ENCODE assay signal across 1 cellular context in genomic region chr5:39167141-39167972, GRCh38.
A peak's percentile ranks its signal among the peaks of the same experiment; 100 is the strongest.
TF ChIP-seq lines count a peak whose summit lies in the region.

No MANE protein-coding gene starts in this region.

TF ChIP-seq in K562, 482 proteins besides CTCF, POLR2A, EP300 and RAD21 (continued from another document and continues in another):
- TF ChIP-seq CTCFL (IDR thresholded peaks at IDR 0.05; ENCODE audit: borderline replicate concordance, insufficient read depth, low read depth, low read length, poor library complexity, severe bottlenecking) (no peak), CBX8 (IDR thresholded peaks at IDR 0.05; ENCODE audit: borderline replicate concordance, extremely low read depth, low read depth, low read length, poor library complexity, severe bottlenecking) (no peak), NELFE (IDR thresholded peaks at IDR 0.05; ENCODE audit: insufficient read depth, insufficient read length) (no peak), CBX3 (IDR thresholded peaks at IDR 0.05; ENCODE audit: borderline replicate concordance in 1 of 2, low read length in 2 of 2) (no peak), ZNF780A (CRISPR knock-in tag; IDR thresholded peaks at IDR 0.05) (no peak), ZBTB33 (CRISPR knock-in tag; IDR thresholded peaks at IDR 0.05) (no peak), ZNF354B (CRISPR knock-in tag; IDR thresholded peaks at IDR 0.05) (no peak), TCF7 (IDR thresholded peaks at IDR 0.05; ENCODE audit: borderline replicate concordance) (no peak), GTF3C2 (IDR thresholded peaks at IDR 0.05; ENCODE audit: borderline replicate concordance, extremely low read depth, insufficient read length) (no peak), CC2D1A (IDR thresholded peaks at IDR 0.05) (0 out of 2 replicates have a peak, but pooled peaks have one; percentile 36), MNT (conservative IDR thresholded peaks at IDR 0.05) (peak in 1 of 2 experiments; percentile 16; a peak in 1 of 4 replicates), MXD1 (CRISPR knock-in tag; IDR thresholded peaks at IDR 0.05; ENCODE audit: borderline replicate concordance, poor library complexity, severe bottlenecking) (no peak), ZBTB5 (IDR thresholded peaks at IDR 0.05) (no peak), PREB (CRISPR knock-in tag; IDR thresholded peaks at IDR 0.05) (no peak), HINFP (tag; conservative IDR thresholded peaks at IDR 0.05; ENCODE audit: low read depth) (no peak), E2F4 (CRISPR knock-in tag; IDR thresholded peaks at IDR 0.05; ENCODE audit: low read depth) (no peak), ARHGAP35 (IDR thresholded peaks at IDR 0.05; ENCODE audit: partially characterized antibody) (no peak), RHOXF2B (CRISPR knock-in tag; conservative IDR thresholded peaks at IDR 0.05) (no peak), ZEB2 (IDR thresholded peaks at IDR 0.05) (no peak; the same call in 1 of the 2 replicates), SETDB1 (IDR thresholded peaks at IDR 0.05; ENCODE audit: low read length) (no peak), BCL6 (CRISPR knock-in tag; IDR thresholded peaks at IDR 0.05) (no peak), CAMTA2 (CRISPR knock-in tag; conservative IDR thresholded peaks at IDR 0.05) (no peak), ZNF551 (CRISPR knock-in tag; IDR thresholded peaks at IDR 0.05) (no peak), TSHZ1 (CRISPR knock-in tag; IDR thresholded peaks at IDR 0.05) (no peak), ZNF12 (CRISPR knock-in tag; IDR thresholded peaks at IDR 0.05) (no peak), HDAC6 (IDR thresholded peaks at IDR 0.05; ENCODE audit: low read depth, low read length) (no peak), MED1 (CRISPR knock-in tag; IDR thresholded peaks at IDR 0.05; ENCODE audit: borderline replicate concordance) (no peak), SMC3 (conservative IDR thresholded peaks at IDR 0.05; ENCODE audit: insufficient read depth, low read depth, low read length) (no peak), E2F6 (IDR thresholded peaks at IDR 0.05; ENCODE audit: borderline replicate concordance in 1 of 2, extremely low read depth in 1 of 2, insufficient read depth in 1 of 2, insufficient read length in 1 of 2, low read depth in 1 of 2, low read length in 1 of 2, poor library complexity in 1 of 2, severe bottlenecking in 1 of 2) (no peak), ZNF830 (CRISPR knock-in tag; IDR thresholded peaks at IDR 0.05) (no peak), RFX7 (CRISPR knock-in tag; IDR thresholded peaks at IDR 0.05) (0 out of 2 replicates have a peak, but pooled peaks have one; percentile 3), ZNF212 (CRISPR knock-in tag; IDR thresholded peaks at IDR 0.05) (0 out of 2 replicates have a peak, but pooled peaks have one; percentile 52), HDGF (IDR thresholded peaks at IDR 0.05) (no peak), SMAD2 (IDR thresholded peaks at IDR 0.05; ENCODE audit: low read depth, low read length) (no peak), CCAR2 (IDR thresholded peaks at IDR 0.05; ENCODE audit: low read depth, low read length) (no peak), MITF (IDR thresholded peaks at IDR 0.05) (no peak), DMBX1 (CRISPR knock-in tag; IDR thresholded peaks at IDR 0.05; ENCODE audit: borderline replicate concordance) (no peak), MCM2 (IDR thresholded peaks at IDR 0.05; ENCODE audit: low read depth) (no peak)
